10 cellular contexts compared by ENCODE assay signal in genomic region chr4:139208404-139208945, GRCh38. TPM values are rescaled to one million over a fixed set of nuclear protein-coding genes. Genes with fewer than 3 reads are reported as not detected.
A peak's percentile ranks its signal among the peaks of the same experiment; 100 is the strongest.
DNase-seq lines count a peak whose midpoint lies in the region; ATAC-seq and TF ChIP-seq lines count a peak whose summit lies in the region.
"Had no signal": no experiment of that assay in that cellular context is flagged by ENCODE, and none has a peak within 500 bp of the region (broad histone marks: within the 10 kb centered on the region; RNA-seq: fewer than 3 reads in every experiment).

No MANE protein-coding gene starts in this region.

- H3K9ac ChIP-seq in OCI-LY1 (ENCODE audit: low read length) = no peak overlapping the region

- H3K36me3 ChIP-seq in OCI-LY1 (ENCODE audit: insufficient read depth, low read length) (no peaks in the 10 kb centered on the region), BE2C (no peaks in the 10 kb centered on the region)

- H3K9me3 ChIP-seq in OCI-LY1 (ENCODE audit: low read length) (no peaks in the 10 kb centered on the region), BE2C (no peaks in the 10 kb centered on the region)

- H3K4me2 ChIP-seq in OCI-LY1 (ENCODE audit: low read length) = peak overlapping the region; percentile 12; the same call in 1 of the 2 replicates

- H3K4me1 ChIP-seq in OCI-LY1 (ENCODE audit: insufficient read depth, low read length, severe bottlenecking) (peaks cover 24% of the 10 kb centered on the region), foreskin keratinocyte (no peaks in the 10 kb centered on the region), BE2C (no peaks in the 10 kb centered on the region)

- H3K27ac ChIP-seq in OCI-LY1 (ENCODE audit: low read depth, low read length, poor library complexity, severe bottlenecking) (peak overlapping the region; percentile 7), foreskin keratinocyte (no peak overlapping the region)

- no peaks in the 10 kb centered on the region for H3K9me2 ChIP-seq in OCI-LY1 (ENCODE audit: low read depth, low read length)

- intact Hi-C loops in Right ventricle myocardium inferior (cut with DNase I) (no loop called here), cardiac septum (cut with DNase I) (no loop called here)

- H3K79me2 ChIP-seq in OCI-LY1 (ENCODE audit: insufficient read depth, low read length) = no peaks in the 10 kb centered on the region

- H3K27me3 ChIP-seq in OCI-LY1 (ENCODE audit: insufficient read depth, low read length) = no peaks in the 10 kb centered on the region
- no peaks in the 10 kb centered on the region for H3K27me3 ChIP-seq in foreskin keratinocyte
- no peaks in the 10 kb centered on the region for H3K27me3 ChIP-seq in BE2C

- H3K4me3 ChIP-seq in OCI-LY1 (ENCODE audit: low read depth, low read length, poor library complexity, severe bottlenecking) (no peak overlapping the region), BE2C (ENCODE audit: low read depth, low read length) (no peak overlapping the region)

- ATAC-seq in Right ventricle myocardium inferior (peak; percentile 80), foreskin keratinocyte (peak; percentile 33)

- DNase-seq in Right ventricle myocardium inferior (ENCODE audit: missing footprints) = no peak
- DNase-seq in cardiac septum (ENCODE audit: low spot score) = no peak
- peak in 1 of 2 donors; percentile 37 for DNase-seq in foreskin keratinocyte
- DNase-seq in iPS-NIHi7 (ENCODE audit: extremely low spot score) = no peak
- no peak for DNase-seq in BE2C
- DNase-seq in stimulated activated CD8-positive, alpha-beta memory T cell treated with anti-CD3 and anti-CD28 coated beads, Interleukin-4, amount 100 ng/mL, for 48 hours = no peak
- DNase-seq in dedifferentiated amniotic fluid mesenchymal stem cell (ENCODE audit: extremely low spot score) = no peak
- DNase-seq: COR-L47, NCI-H524 treated with DMSO at 0.1 percent for 48 hours had no signal

- H2AFZ ChIP-seq in OCI-LY1 (ENCODE audit: low read length) = no peak overlapping the region

- H4K20me1 ChIP-seq in OCI-LY1 (ENCODE audit: insufficient read depth, low read length) = no peaks in the 10 kb centered on the region

- no peaks in the 10 kb centered on the region for H3F3A ChIP-seq in OCI-LY1 (ENCODE audit: insufficient read depth, low read length)

- TF ChIP-seq CTCF in OCI-LY1 (IDR thresholded peaks at IDR 0.05; ENCODE audit: low read length) (no peak), foreskin keratinocyte (conservative IDR thresholded peaks at IDR 0.05) (no peak), BE2C (IDR thresholded peaks at IDR 0.05; ENCODE audit: low read depth, low read length) (no peak)

RNA-seq across cellular contexts. Expression of gene ELF2, which starts 31.5 kb away (rescaled TPM):
- 38.0 TPM for total RNA-seq in Right ventricle myocardium inferior
- 31.0 TPM for total RNA-seq in cardiac septum
- 18.9 and 22.1 TPM in 2 replicates for total RNA-seq in foreskin keratinocyte
- polyA plus RNA-seq in foreskin keratinocyte = 4.5 and 5.8 TPM in 2 replicates
- 14.0 TPM for polyA plus RNA-seq in BE2C (2012; ENCODE audit: insufficient read depth, insufficient read length, low read depth)
